ENCODE assay signal across 10 cellular contexts in genomic region chr4:76622126-76622525, GRCh38.
DNase-seq lines count a peak whose midpoint lies in the region; TF ChIP-seq lines count a peak whose summit lies in the region.
"Had no signal": no experiment of that assay in that cellular context is flagged by ENCODE, and none has a peak within 500 bp of the region (broad histone marks: within the 10 kb centered on the region; RNA-seq: fewer than 3 reads in every experiment).

No MANE protein-coding gene starts in this region.

- H3K36me3 ChIP-seq in PC-9 (ENCODE audit: low read depth) (no peaks in the 10 kb centered on the region), esophagus muscularis mucosa (no peaks in the 10 kb centered on the region), endodermal cell (ENCODE audit: control insufficient read depth, insufficient read depth, low read length) (no peaks in the 10 kb centered on the region)

- no TSS peak for BruUV-seq in PC-9 (replicated peaks; lab: Mats Ljungman, UMichigan)

- WGBS in esophagus muscularis mucosa, result 48% methylated on average over 4 of the region's 4 CpGs
- 85 to 100% methylated on average over 2 to 4 of the region's 4 CpGs for WGBS in endodermal cell (ENCODE audit: insufficient coverage in 1 of 2, insufficient read length in 1 of 2), 2 experiments

- no peaks in the 10 kb centered on the region for H3K9me3 ChIP-seq in PC-9 (ENCODE audit: insufficient read depth, low read depth)
- H3K9me3 ChIP-seq in esophagus muscularis mucosa, result no peaks in the 10 kb centered on the region
- no peaks in the 10 kb centered on the region for H3K9me3 ChIP-seq in endodermal cell (ENCODE audit: control insufficient read depth, low read length)

- no peak for TF ChIP-seq POLR2A in esophagus muscularis mucosa (IDR thresholded peaks at IDR 0.05; ENCODE audit: low read depth)

- H3K4me3 Mint-ChIP-seq in nephron, result no peak overlapping the region
- H3K4me3 Mint-ChIP-seq in endodermal cell, result no peak overlapping the region

- DNase-seq in PC-9 (peak in 1 of 2 experiments; percentile 76), esophagus muscularis mucosa (ENCODE audit: extremely low spot score) (no peak), endodermal cell (no peak), NCI-H2107 (lab: John Stamatoyannopoulos, UW) (no peak), SHP77 treated with DMSO at 0.1 percent for 48 hours (lab: John Stamatoyannopoulos, UW) (no peak), SK-N-DZ (ENCODE audit: low spot score) (no peak)
- DNase-seq: stimulated activated naive CD4-positive, alpha-beta T cell treated with Interleukin-2 at 50 U/mL for 16 hours; SW 1271 had no signal

- H3K4me1 ChIP-seq in PC-9 (replicated peaks; ENCODE audit: insufficient read depth) (peaks cover 45% of the 10 kb centered on the region), esophagus muscularis mucosa (peaks cover 15 to 65% (median 48%) of the 10 kb centered on the region in 4 donors), endodermal cell (ENCODE audit: control insufficient read depth, insufficient read depth, low read length) (peaks cover 5% of the 10 kb centered on the region)

- H3K9me3 Mint-ChIP-seq in nephron (no peaks in the 10 kb centered on the region), endodermal cell (no peaks in the 10 kb centered on the region)

- CTCF ChIA-PET in PC-9 (lab: Charles Lee), result no interaction called here

- peaks cover 4% of the 10 kb centered on the region for H3K27me3 Mint-ChIP-seq in nephron (ENCODE audit: low read depth)
- peaks cover 1% of the 10 kb centered on the region for H3K27me3 Mint-ChIP-seq in endodermal cell (ENCODE audit: insufficient read depth)

- H3K9ac ChIP-seq in endodermal cell (ENCODE audit: extremely low read depth, low read length, poor library complexity, severe bottlenecking), result no peak overlapping the region

- peaks cover 38% of the 10 kb centered on the region for H3K4me1 Mint-ChIP-seq in nephron
- peaks cover 28% of the 10 kb centered on the region for H3K4me1 Mint-ChIP-seq in endodermal cell

- H3K79me2 ChIP-seq in PC-9 (ENCODE audit: low read depth), result no peaks in the 10 kb centered on the region

- peak overlapping the region; percentile 40 for H3K27ac ChIP-seq in 22Rv1
- peak overlapping the region; percentile 67 for H3K27ac ChIP-seq in PC-9
- H3K27ac ChIP-seq in esophagus muscularis mucosa (replicated peaks in 1 of 4), result peak overlapping the region; percentile 74 to 84 (median 82)
- H3K27ac ChIP-seq in endodermal cell (ENCODE audit: low read depth, low read length), result no peak overlapping the region

- H3K4me2 ChIP-seq in PC-9, result peak overlapping the region; percentile 67

- no peaks in the 10 kb centered on the region for H3K27me3 ChIP-seq in PC-9 (ENCODE audit: insufficient read depth, low read depth)
- H3K27me3 ChIP-seq in esophagus muscularis mucosa, result no peaks in the 10 kb centered on the region
- H3K27me3 ChIP-seq in endodermal cell (ENCODE audit: control insufficient read depth, insufficient read depth, low read length, poor library complexity, severe bottlenecking), result no peaks in the 10 kb centered on the region

- TF ChIP-seq EP300 in esophagus muscularis mucosa (IDR thresholded peaks at IDR 0.05), result no peak

- H3K27ac Mint-ChIP-seq in nephron (peak overlapping the region; percentile 67 to 95 (median 87)), endodermal cell (no peak overlapping the region)

- peaks cover 27% of the 10 kb centered on the region for H3F3A ChIP-seq in PC-9 (ENCODE audit: insufficient read depth, low read depth)

- no peak overlapping the region; the same call in 1 of the 2 replicates for H2AFZ ChIP-seq in PC-9

- no peaks in the 10 kb centered on the region for H3K9me2 ChIP-seq in PC-9 (ENCODE audit: insufficient read depth)

- H4K20me1 ChIP-seq in PC-9 (ENCODE audit: insufficient read depth), result no peaks in the 10 kb centered on the region

- 0 out of 2 replicates have a peak overlapping the region, but pooled peaks have one; percentile 4 for H3K4me3 ChIP-seq in PC-9
- peak overlapping the region in 1 of 4 donors; percentile 7 for H3K4me3 ChIP-seq in esophagus muscularis mucosa
- no peak overlapping the region for H3K4me3 ChIP-seq in endodermal cell (ENCODE audit: low read length)

- POLR2A ChIA-PET in PC-9 (lab: Charles Lee; ENCODE audit: unreplicated experiment), result interaction anchor here (0.6 kb wide), 1 partner anchor 59 kb away, joined by 3 read pairs; no protein-coding TSS in a partner anchor

- intact Hi-C loops in PC-9 (cut with micrococcal nuclease; ENCODE audit: unreplicated experiment) (loop anchor here (5.0 kb wide), 1 partner anchor 45 kb away; no protein-coding TSS in a partner anchor), esophagus muscularis mucosa (cut with DNase I) (loop anchor here (10.0 kb wide), 1 partner anchor 133 kb away; no protein-coding TSS in a partner anchor)

- TF ChIP-seq CTCF in 22Rv1 (IDR thresholded peaks at IDR 0.05), result no peak
- no peak for TF ChIP-seq CTCF in PC-9 (conservative IDR thresholded peaks at IDR 0.05)
- no peak for TF ChIP-seq CTCF in esophagus muscularis mucosa (IDR thresholded peaks at IDR 0.05)
- TF ChIP-seq CTCF in nephron (IDR thresholded peaks at IDR 0.05; ENCODE audit: unreplicated experiment in 3 of 3), result no peak
- TF ChIP-seq CTCF in endodermal cell (conservative IDR thresholded peaks at IDR 0.05), result no peak

- H3K36me3 Mint-ChIP-seq in nephron (ENCODE audit: low read depth) (no peaks in the 10 kb centered on the region), endodermal cell (ENCODE audit: low read depth) (no peaks in the 10 kb centered on the region)
